In the genomic region with DNA sequence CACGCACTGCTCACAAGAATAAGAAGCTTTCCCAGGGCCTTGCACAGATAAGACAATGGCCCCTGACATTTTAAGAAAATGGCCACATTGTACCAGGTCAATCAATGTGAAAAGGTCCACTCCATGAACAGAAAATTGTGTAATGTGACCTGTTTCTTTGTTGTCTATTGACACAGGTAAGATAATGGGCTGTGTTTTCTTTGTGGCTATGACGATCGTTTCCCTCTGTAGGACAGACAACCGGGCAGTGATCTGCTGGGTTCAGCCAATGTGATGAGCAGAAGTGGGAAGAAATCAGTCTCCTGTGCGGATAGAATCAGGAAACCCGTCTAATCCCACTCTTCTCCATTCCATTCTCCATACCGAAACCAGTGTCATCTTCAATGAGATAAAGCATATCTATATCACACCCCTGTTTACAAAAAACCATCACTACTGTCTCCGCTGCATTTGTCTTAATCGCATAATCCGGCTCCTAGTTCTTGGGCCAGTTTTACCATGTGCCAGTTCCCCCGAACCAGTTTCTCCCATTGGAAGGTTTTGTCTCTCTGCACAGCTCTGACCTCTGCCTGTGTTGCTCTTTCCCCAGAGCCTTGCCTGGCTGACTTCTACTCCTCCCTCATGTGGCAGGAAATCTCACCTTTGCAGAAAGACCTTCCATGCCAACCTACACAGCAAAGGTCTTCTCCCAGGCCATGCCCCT, we compare ENCODE assay signal across 1 cellular context.
TF ChIP-seq lines count a peak whose summit lies in the region.

No MANE protein-coding gene starts in this region.

TF ChIP-seq in HepG2, 621 proteins besides CTCF, POLR2A, EP300 and RAD21 (continued from another document and continues in another):
- 0 out of 2 replicates have a peak, but pooled peaks have one; percentile 60 for TF ChIP-seq SAFB2 (CRISPR knock-in tag; IDR thresholded peaks at IDR 0.05; ENCODE audit: borderline replicate concordance, low read depth)
- TF ChIP-seq ZNF317 (CRISPR knock-in tag; IDR thresholded peaks at IDR 0.05) = 0 out of 2 replicates have a peak, but pooled peaks have one; percentile 69
- TF ChIP-seq, protein P1, sequence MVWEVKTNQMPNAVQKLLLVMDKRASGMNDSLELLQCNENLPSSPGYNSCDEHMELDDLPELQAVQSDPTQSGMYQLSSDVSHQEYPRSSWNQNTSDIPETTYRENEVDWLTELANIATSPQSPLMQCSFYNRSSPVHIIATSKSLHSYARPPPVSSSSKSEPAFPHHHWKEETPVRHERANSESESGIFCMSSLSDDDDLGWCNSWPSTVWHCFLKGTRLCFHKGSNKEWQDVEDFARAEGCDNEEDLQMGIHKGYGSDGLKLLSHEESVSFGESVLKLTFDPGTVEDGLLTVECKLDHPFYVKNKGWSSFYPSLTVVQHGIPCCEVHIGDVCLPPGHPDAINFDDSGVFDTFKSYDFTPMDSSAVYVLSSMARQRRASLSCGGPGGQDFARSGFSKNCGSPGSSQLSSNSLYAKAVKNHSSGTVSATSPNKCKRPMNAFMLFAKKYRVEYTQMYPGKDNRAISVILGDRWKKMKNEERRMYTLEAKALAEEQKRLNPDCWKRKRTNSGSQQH (CRISPR knock-in tag; IDR thresholded peaks at IDR 0.05; ENCODE audit: low read depth) = peak; percentile 53; the same call in 1 of the 2 replicates
- TF ChIP-seq PAXIP1 (CRISPR knock-in tag; conservative IDR thresholded peaks at IDR 0.05) = peak; percentile 97
- TF ChIP-seq, protein P2, sequence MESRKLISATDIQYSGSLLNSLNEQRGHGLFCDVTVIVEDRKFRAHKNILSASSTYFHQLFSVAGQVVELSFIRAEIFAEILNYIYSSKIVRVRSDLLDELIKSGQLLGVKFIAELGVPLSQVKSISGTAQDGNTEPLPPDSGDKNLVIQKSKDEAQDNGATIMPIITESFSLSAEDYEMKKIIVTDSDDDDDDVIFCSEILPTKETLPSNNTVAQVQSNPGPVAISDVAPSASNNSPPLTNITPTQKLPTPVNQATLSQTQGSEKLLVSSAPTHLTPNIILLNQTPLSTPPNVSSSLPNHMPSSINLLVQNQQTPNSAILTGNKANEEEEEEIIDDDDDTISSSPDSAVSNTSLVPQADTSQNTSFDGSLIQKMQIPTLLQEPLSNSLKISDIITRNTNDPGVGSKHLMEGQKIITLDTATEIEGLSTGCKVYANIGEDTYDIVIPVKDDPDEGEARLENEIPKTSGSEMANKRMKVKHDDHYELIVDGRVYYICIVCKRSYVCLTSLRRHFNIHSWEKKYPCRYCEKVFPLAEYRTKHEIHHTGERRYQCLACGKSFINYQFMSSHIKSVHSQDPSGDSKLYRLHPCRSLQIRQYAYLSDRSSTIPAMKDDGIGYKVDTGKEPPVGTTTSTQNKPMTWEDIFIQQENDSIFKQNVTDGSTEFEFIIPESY (CRISPR knock-in tag; IDR thresholded peaks at IDR 0.05) = peak; percentile 50; the same call in 1 of the 2 replicates
- TF ChIP-seq ZKSCAN8 (CRISPR knock-in tag; IDR thresholded peaks at IDR 0.05; ENCODE audit: borderline replicate concordance) = peak; percentile 76; the same call in 1 of the 2 replicates
- no peak for TF ChIP-seq ZNF687 (CRISPR knock-in tag; IDR thresholded peaks at IDR 0.05)
- peak; percentile 46; the same call in 1 of the 2 replicates for TF ChIP-seq CBX5 (CRISPR knock-in tag; IDR thresholded peaks at IDR 0.05; ENCODE audit: borderline replicate concordance)
- TF ChIP-seq ZBTB21 (CRISPR knock-in tag; IDR thresholded peaks at IDR 0.05) = peak; percentile 70; the same call in 1 of the 2 replicates
- TF ChIP-seq NR2F2 (IDR thresholded peaks at IDR 0.05; ENCODE audit: borderline replicate concordance, low read depth) = peak; percentile 98
- TF ChIP-seq, protein P3, sequence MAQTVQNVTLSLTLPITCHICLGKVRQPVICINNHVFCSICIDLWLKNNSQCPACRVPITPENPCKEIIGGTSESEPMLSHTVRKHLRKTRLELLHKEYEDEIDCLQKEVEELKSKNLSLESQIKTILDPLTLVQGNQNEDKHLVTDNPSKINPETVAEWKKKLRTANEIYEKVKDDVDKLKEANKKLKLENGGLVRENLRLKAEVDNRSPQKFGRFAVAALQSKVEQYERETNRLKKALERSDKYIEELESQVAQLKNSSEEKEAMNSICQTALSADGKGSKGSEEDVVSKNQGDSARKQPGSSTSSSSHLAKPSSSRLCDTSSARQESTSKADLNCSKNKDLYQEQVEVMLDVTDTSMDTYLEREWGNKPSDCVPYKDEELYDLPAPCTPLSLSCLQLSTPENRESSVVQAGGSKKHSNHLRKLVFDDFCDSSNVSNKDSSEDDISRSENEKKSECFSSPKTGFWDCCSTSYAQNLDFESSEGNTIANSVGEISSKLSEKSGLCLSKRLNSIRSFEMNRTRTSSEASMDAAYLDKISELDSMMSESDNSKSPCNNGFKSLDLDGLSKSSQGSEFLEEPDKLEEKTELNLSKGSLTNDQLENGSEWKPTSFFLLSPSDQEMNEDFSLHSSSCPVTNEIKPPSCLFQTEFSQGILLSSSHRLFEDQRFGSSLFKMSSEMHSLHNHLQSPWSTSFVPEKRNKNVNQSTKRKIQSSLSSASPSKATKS (CRISPR knock-in tag; IDR thresholded peaks at IDR 0.05) = no peak
- no peak; the same call in 1 of the 2 replicates for TF ChIP-seq NCOA1 (CRISPR knock-in tag; IDR thresholded peaks at IDR 0.05)
- peak; percentile 80 for TF ChIP-seq FOSL2 (CRISPR knock-in tag; IDR thresholded peaks at IDR 0.05)
- no peak for TF ChIP-seq ZNF230 (CRISPR knock-in tag; IDR thresholded peaks at IDR 0.05)
- TF ChIP-seq, protein P4, sequence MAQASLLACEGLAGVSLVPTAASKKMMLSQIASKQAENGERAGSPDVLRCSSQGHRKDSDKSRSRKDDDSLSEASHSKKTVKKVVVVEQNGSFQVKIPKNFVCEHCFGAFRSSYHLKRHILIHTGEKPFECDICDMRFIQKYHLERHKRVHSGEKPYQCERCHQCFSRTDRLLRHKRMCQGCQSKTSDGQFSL (CRISPR knock-in tag; IDR thresholded peaks at IDR 0.05) = no peak
- TF ChIP-seq, protein P5, sequence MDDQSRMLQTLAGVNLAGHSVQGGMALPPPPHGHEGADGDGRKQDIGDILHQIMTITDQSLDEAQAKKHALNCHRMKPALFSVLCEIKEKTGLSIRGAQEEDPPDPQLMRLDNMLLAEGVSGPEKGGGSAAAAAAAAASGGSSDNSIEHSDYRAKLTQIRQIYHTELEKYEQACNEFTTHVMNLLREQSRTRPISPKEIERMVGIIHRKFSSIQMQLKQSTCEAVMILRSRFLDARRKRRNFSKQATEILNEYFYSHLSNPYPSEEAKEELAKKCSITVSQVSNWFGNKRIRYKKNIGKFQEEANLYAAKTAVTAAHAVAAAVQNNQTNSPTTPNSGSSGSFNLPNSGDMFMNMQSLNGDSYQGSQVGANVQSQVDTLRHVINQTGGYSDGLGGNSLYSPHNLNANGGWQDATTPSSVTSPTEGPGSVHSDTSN (CRISPR knock-in tag; IDR thresholded peaks at IDR 0.05; ENCODE audit: borderline replicate concordance) = no peak
- no peak for TF ChIP-seq ZNF577 (CRISPR knock-in tag; IDR thresholded peaks at IDR 0.05; ENCODE audit: borderline replicate concordance, low read depth)
- TF ChIP-seq ZNF83 (CRISPR knock-in tag; IDR thresholded peaks at IDR 0.05; ENCODE audit: borderline replicate concordance) = no peak
- TF ChIP-seq MED1 (CRISPR knock-in tag; IDR thresholded peaks at IDR 0.05) = peak; percentile 92
- TF ChIP-seq KAT7 (CRISPR knock-in tag; IDR thresholded peaks at IDR 0.05; ENCODE audit: borderline replicate concordance) = no peak; the same call in 1 of the 2 replicates
- TF ChIP-seq, protein P6, sequence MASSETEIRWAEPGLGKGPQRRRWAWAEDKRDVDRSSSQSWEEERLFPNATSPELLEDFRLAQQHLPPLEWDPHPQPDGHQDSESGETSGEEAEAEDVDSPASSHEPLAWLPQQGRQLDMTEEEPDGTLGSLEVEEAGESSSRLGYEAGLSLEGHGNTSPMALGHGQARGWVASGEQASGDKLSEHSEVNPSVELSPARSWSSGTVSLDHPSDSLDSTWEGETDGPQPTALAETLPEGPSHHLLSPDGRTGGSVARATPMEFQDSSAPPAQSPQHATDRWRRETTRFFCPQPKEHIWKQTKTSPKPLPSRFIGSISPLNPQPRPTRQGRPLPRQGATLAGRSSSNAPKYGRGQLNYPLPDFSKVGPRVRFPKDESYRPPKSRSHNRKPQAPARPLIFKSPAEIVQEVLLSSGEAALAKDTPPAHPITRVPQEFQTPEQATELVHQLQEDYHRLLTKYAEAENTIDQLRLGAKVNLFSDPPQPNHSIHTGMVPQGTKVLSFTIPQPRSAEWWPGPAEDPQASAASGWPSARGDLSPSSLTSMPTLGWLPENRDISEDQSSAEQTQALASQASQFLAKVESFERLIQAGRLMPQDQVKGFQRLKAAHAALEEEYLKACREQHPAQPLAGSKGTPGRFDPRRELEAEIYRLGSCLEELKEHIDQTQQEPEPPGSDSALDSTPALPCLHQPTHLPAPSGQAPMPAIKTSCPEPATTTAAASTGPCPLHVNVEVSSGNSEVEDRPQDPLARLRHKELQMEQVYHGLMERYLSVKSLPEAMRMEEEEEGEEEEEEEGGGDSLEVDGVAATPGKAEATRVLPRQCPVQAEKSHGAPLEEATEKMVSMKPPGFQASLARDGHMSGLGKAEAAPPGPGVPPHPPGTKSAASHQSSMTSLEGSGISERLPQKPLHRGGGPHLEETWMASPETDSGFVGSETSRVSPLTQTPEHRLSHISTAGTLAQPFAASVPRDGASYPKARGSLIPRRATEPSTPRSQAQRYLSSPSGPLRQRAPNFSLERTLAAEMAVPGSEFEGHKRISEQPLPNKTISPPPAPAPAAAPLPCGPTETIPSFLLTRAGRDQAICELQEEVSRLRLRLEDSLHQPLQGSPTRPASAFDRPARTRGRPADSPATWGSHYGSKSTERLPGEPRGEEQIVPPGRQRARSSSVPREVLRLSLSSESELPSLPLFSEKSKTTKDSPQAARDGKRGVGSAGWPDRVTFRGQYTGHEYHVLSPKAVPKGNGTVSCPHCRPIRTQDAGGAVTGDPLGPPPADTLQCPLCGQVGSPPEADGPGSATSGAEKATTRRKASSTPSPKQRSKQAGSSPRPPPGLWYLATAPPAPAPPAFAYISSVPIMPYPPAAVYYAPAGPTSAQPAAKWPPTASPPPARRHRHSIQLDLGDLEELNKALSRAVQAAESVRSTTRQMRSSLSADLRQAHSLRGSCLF (CRISPR knock-in tag; IDR thresholded peaks at IDR 0.05; ENCODE audit: borderline replicate concordance) = no peak
- peak; percentile 98 for TF ChIP-seq HMG20A (CRISPR knock-in tag; IDR thresholded peaks at IDR 0.05; ENCODE audit: borderline replicate concordance)
- no peak for TF ChIP-seq MTERF4 (CRISPR knock-in tag; IDR thresholded peaks at IDR 0.05)
- no peak for TF ChIP-seq MXD1 (CRISPR knock-in tag; IDR thresholded peaks at IDR 0.05)
- no peak for TF ChIP-seq CHD4 (IDR thresholded peaks at IDR 0.05; ENCODE audit: borderline replicate concordance, low read length)
